ENCODE assay signal across 16 cellular contexts in genomic region chr20:6421321-6422030, GRCh38.
DNase-seq lines count a peak whose midpoint lies in the region; ATAC-seq and TF ChIP-seq lines count a peak whose summit lies in the region.
"Had no signal": no experiment of that assay in that cellular context is flagged by ENCODE, and none has a peak within 500 bp of the region (broad histone marks: within the 10 kb centered on the region; RNA-seq: fewer than 3 reads in every experiment).

No MANE protein-coding gene starts in this region.

- no peak overlapping the region for H3K4me3 ChIP-seq in hepatocyte
- H3K4me3 ChIP-seq: BLaER1 treated with 17β-estradiol and CSF1 and Interleukin-3, amounts not matched to agents 10 nM and 100 nM; GM23248; HAP-1; K562 had no signal

- no peaks in the 10 kb centered on the region for H3K36me3 ChIP-seq in hepatocyte (replicated peaks; ENCODE audit: insufficient read depth, low read depth)
- H3K36me3 ChIP-seq: BLaER1 treated with 17β-estradiol and CSF1 and Interleukin-3, amounts not matched to agents 10 nM and 100 nM; HAP-1 had no signal

- no peak for TF ChIP-seq CTCF in hepatocyte (IDR thresholded peaks at IDR 0.05; ENCODE audit: poor library complexity)

- H3K27me3 ChIP-seq in hepatocyte, result no peaks in the 10 kb centered on the region

- no peak for ATAC-seq in HG03342 (IDR thresholded peaks at IDR 0.05; ENCODE audit: unreplicated experiment)
- no peak for ATAC-seq in GM19452 (IDR thresholded peaks at IDR 0.05; ENCODE audit: unreplicated experiment)
- ATAC-seq: CD8-positive, alpha-beta T cell; K562 had no signal

- no peaks in the 10 kb centered on the region for H3K4me1 ChIP-seq in hepatocyte (ENCODE audit: insufficient read depth)
- H3K4me1 ChIP-seq: HAP-1 had no signal

- 52% methylated on average over 8 of the region's 8 CpGs for WGBS in hepatocyte (ENCODE audit: low lambda C conversion rate, missing lambda C conversion rate)

- H2AFZ ChIP-seq in hepatocyte, result no peak overlapping the region
- H2AFZ ChIP-seq: GM23248 had no signal

- peak overlapping the region; percentile 1 for H3K27ac ChIP-seq in hepatocyte
- H3K27ac ChIP-seq: BLaER1 treated with 17β-estradiol and CSF1 and Interleukin-3, amounts not matched to agents 10 nM and 100 nM; GM23248 had no signal

- H3K9me3 ChIP-seq in hepatocyte (ENCODE audit: low read depth), result no peaks in the 10 kb centered on the region
- H3K9me3 ChIP-seq: BLaER1 treated with 17β-estradiol and CSF1 and Interleukin-3, amounts not matched to agents 10 nM and 100 nM; HAP-1 had no signal

- DNase-seq in NCI-H510A treated with DMSO at 0.1 percent for 48 hours (lab: John Stamatoyannopoulos, UW) (peak; percentile 51), NCI-H510A (lab: John Stamatoyannopoulos, UW) (no peak), DMS153 treated with DMSO at 0.1 percent for 48 hours (lab: John Stamatoyannopoulos, UW; ENCODE audit: unreplicated experiment) (peak; percentile 30), NCI-H526 treated with DMSO at 0.1 percent for 48 hours (lab: John Stamatoyannopoulos, UW) (peak; percentile 20), hepatocyte (ENCODE audit: low spot score) (no peak), T-helper 9 cell (no peak)
- DNase-seq: CD8-positive, alpha-beta T cell; DMS 273 treated with DMSO at 0.1 percent for 48 hours; DMS79; GF-D8; GM23248 had no signal

- H3K79me2 ChIP-seq in hepatocyte, result no peaks in the 10 kb centered on the region

- H3K4me2 ChIP-seq in hepatocyte, result no peak overlapping the region
- H3K4me2 ChIP-seq: BLaER1 treated with 17β-estradiol and CSF1 and Interleukin-3, amounts not matched to agents 10 nM and 100 nM had no signal

- no peaks in the 10 kb centered on the region for H3K9me2 ChIP-seq in hepatocyte (replicated peaks; ENCODE audit: insufficient read depth)

- H4K20me1 ChIP-seq in hepatocyte (ENCODE audit: insufficient read depth, poor library complexity, severe bottlenecking), result no peaks in the 10 kb centered on the region
- H4K20me1 ChIP-seq: BLaER1 treated with 17β-estradiol and CSF1 and Interleukin-3, amounts not matched to agents 10 nM and 100 nM had no signal

Comparison
In these comparisons a context has a peak if more than half of its experiments do, and no peak if none do; other contexts are left out.
1. DNase-seq: peak in NCI-H510A treated with DMSO at 0.1 percent for 48 hours (single experiment), DMS153 treated with DMSO at 0.1 percent for 48 hours (single experiment) and NCI-H526 treated with DMSO at 0.1 percent for 48 hours (single experiment); none in NCI-H510A (single experiment), hepatocyte (single experiment) and T-helper 9 cell (single experiment).